Comparison of ENCODE assay signal across 1 cellular context in the genomic region with DNA sequence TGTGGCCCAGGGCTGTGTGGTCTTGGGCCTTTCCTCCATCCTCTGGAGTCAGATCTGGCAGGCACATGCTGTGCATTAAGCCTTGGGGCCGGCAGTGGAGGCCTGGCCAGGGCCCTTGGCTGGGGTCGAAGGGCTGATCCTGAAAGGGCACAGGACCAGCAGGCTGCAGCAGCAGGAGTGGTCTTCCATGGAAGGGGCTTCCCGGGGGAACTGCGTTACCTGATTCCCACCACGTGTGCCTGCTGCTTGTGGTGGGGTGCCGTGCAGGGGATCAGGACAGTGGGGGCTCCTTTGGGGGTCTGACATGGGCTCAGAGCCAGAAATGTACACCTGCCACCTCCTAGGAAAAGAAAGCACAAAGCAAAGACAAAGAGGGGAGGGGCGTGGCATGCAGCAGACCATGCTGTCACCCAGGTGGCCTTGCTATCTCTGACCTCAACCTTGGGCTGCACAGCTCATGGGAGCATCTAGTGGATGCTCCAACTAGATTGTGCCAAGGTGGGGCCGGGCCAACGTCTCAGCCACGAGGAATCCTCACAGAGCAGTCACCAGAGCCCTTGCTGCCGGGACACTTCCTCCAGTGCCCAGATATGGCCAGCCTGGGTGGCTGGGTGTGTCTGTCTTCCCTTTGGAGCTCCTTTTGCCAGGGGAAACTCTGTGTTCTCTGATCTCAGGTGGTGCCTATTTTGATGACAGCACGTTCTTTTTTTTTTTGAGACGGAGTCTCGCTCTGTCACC.
TF ChIP-seq lines count a peak whose summit lies in the region.

No MANE protein-coding gene starts in this region.

TF ChIP-seq in SK-N-SH treated with all-trans-retinoic acid at 6 μM for 48 hours, 23 proteins besides CTCF, POLR2A, EP300 and RAD21 (continued from another document):
- TF ChIP-seq, protein P1, sequence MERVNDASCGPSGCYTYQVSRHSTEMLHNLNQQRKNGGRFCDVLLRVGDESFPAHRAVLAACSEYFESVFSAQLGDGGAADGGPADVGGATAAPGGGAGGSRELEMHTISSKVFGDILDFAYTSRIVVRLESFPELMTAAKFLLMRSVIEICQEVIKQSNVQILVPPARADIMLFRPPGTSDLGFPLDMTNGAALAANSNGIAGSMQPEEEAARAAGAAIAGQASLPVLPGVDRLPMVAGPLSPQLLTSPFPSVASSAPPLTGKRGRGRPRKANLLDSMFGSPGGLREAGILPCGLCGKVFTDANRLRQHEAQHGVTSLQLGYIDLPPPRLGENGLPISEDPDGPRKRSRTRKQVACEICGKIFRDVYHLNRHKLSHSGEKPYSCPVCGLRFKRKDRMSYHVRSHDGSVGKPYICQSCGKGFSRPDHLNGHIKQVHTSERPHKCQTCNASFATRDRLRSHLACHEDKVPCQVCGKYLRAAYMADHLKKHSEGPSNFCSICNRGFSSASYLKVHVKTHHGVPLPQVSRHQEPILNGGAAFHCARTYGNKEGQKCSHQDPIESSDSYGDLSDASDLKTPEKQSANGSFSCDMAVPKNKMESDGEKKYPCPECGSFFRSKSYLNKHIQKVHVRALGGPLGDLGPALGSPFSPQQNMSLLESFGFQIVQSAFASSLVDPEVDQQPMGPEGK (CRISPR knock-in tag; IDR thresholded peaks at IDR 0.05; ENCODE audit: borderline replicate concordance) = no peak
- TF ChIP-seq RARB (CRISPR knock-in tag; IDR thresholded peaks at IDR 0.05) = no peak
- TF ChIP-seq, protein P2, sequence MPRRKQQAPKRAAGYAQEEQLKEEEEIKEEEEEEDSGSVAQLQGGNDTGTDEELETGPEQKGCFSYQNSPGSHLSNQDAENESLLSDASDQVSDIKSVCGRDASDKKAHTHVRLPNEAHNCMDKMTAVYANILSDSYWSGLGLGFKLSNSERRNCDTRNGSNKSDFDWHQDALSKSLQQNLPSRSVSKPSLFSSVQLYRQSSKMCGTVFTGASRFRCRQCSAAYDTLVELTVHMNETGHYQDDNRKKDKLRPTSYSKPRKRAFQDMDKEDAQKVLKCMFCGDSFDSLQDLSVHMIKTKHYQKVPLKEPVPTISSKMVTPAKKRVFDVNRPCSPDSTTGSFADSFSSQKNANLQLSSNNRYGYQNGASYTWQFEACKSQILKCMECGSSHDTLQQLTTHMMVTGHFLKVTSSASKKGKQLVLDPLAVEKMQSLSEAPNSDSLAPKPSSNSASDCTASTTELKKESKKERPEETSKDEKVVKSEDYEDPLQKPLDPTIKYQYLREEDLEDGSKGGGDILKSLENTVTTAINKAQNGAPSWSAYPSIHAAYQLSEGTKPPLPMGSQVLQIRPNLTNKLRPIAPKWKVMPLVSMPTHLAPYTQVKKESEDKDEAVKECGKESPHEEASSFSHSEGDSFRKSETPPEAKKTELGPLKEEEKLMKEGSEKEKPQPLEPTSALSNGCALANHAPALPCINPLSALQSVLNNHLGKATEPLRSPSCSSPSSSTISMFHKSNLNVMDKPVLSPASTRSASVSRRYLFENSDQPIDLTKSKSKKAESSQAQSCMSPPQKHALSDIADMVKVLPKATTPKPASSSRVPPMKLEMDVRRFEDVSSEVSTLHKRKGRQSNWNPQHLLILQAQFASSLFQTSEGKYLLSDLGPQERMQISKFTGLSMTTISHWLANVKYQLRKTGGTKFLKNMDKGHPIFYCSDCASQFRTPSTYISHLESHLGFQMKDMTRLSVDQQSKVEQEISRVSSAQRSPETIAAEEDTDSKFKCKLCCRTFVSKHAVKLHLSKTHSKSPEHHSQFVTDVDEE (CRISPR knock-in tag; IDR thresholded peaks at IDR 0.05) = no peak
- TF ChIP-seq SNAI2 (CRISPR knock-in tag; IDR thresholded peaks at IDR 0.05) = no peak
- no peak for TF ChIP-seq ZNF565 (CRISPR knock-in tag; conservative IDR thresholded peaks at IDR 0.05; ENCODE audit: low read depth)
- TF ChIP-seq, protein P3, sequence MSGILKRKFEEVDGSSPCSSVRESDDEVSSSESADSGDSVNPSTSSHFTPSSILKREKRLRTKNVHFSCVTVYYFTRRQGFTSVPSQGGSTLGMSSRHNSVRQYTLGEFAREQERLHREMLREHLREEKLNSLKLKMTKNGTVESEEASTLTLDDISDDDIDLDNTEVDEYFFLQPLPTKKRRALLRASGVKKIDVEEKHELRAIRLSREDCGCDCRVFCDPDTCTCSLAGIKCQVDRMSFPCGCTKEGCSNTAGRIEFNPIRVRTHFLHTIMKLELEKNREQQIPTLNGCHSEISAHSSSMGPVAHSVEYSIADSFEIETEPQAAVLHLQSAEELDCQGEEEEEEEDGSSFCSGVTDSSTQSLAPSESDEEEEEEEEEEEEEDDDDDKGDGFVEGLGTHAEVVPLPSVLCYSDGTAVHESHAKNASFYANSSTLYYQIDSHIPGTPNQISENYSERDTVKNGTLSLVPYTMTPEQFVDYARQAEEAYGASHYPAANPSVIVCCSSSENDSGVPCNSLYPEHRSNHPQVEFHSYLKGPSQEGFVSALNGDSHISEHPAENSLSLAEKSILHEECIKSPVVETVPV (CRISPR knock-in tag; IDR thresholded peaks at IDR 0.05) = no peak
- no peak for TF ChIP-seq GLIS3 (CRISPR knock-in tag; IDR thresholded peaks at IDR 0.05)
- no peak for TF ChIP-seq TOX (CRISPR knock-in tag; IDR thresholded peaks at IDR 0.05; ENCODE audit: borderline replicate concordance)
- no peak for TF ChIP-seq CSDC2 (CRISPR knock-in tag; IDR thresholded peaks at IDR 0.05)
- no peak for TF ChIP-seq ZNF8 (CRISPR knock-in tag; IDR thresholded peaks at IDR 0.05)
- no peak for TF ChIP-seq TCF4 (CRISPR knock-in tag; IDR thresholded peaks at IDR 0.05; ENCODE audit: borderline replicate concordance)
- no peak for TF ChIP-seq ZFP3 (CRISPR knock-in tag; IDR thresholded peaks at IDR 0.05)
- no peak for TF ChIP-seq ZNF70 (CRISPR knock-in tag; IDR thresholded peaks at IDR 0.05)
